Comparison of ENCODE assay signal across 23 cellular contexts in genomic region chr4:177579649-177580048, GRCh38.
DNase-seq lines count a peak whose midpoint lies in the region; ATAC-seq, FAIRE-seq and TF ChIP-seq lines count a peak whose summit lies in the region.
"Had no signal": no experiment of that assay in that cellular context is flagged by ENCODE, and none has a peak within 500 bp of the region (broad histone marks: within the 10 kb centered on the region; RNA-seq: fewer than 3 reads in every experiment).

No MANE protein-coding gene starts in this region.

- WGBS in endodermal cell (ENCODE audit: insufficient coverage in 1 of 2, insufficient read length in 1 of 2), 2 experiments = 78% methylated on average over 1 of the region's 1 CpG; no CpG with 5 or more reads in 1 of the 2 experiments
- WGBS in pancreas, 2 donors = 33 to 46% methylated on average over 1 of the region's 1 CpG

- BruUV-seq in OCI-LY7 (replicated peaks; lab: Mats Ljungman, UMichigan) = no TSS peak

- H3K27me3 Mint-ChIP-seq in endodermal cell (ENCODE audit: insufficient read depth) (no peaks in the 10 kb centered on the region), T-cell (no peaks in the 10 kb centered on the region)
- H3K27me3 Mint-ChIP-seq: activated CD4-positive, alpha-beta T cell treated with anti-CD3 and anti-CD28 coated beads, Interleukin-2, amount 10 ng/mL, durations not matched to agents 7 days and 5 days; activated naive CD4-positive, alpha-beta T cell treated with anti-CD3 and anti-CD28 coated beads, Interleukin-2, amount 10 ng/mL, durations not matched to agents 7 days and 5 days had no signal

- H3K4me1 ChIP-seq in OCI-LY7 (ENCODE audit: insufficient read depth, low read length, poor library complexity, severe bottlenecking) (no peaks in the 10 kb centered on the region), endodermal cell (ENCODE audit: control insufficient read depth, insufficient read depth, low read length) (no peaks in the 10 kb centered on the region), pancreas (peaks cover 0 to 5% (median 0%) of the 10 kb centered on the region in 3 donors)
- H3K4me1 ChIP-seq: gastroesophageal sphincter, upper lobe of left lung had no signal

- H3K9me3 Mint-ChIP-seq in endodermal cell = no peaks in the 10 kb centered on the region
- no peaks in the 10 kb centered on the region for H3K9me3 Mint-ChIP-seq in T-cell
- H3K9me3 Mint-ChIP-seq: activated CD4-positive, alpha-beta T cell treated with anti-CD3 and anti-CD28 coated beads, Interleukin-2, amount 10 ng/mL, durations not matched to agents 7 days and 5 days; activated naive CD4-positive, alpha-beta T cell treated with anti-CD3 and anti-CD28 coated beads, Interleukin-2, amount 10 ng/mL, durations not matched to agents 7 days and 5 days; CD4-positive, alpha-beta memory T cell; mesothelial cell of epicardium; stimulated activated effector memory CD8-positive, alpha-beta T cell treated with anti-CD3 and anti-CD28 coated beads, Interleukin-12 subunit alpha, Interleukin-12 subunit beta, amount 100 ng/mL, for 72 hours had no signal

- CTCF ChIA-PET in OCI-LY7 (lab: Charles Lee; ENCODE audit: unreplicated experiment) = no interaction called here
- CTCF ChIA-PET in T-cell (lab: Charles Lee) = no interaction called here

- no peaks in the 10 kb centered on the region for H3K9me3 ChIP-seq in OCI-LY7 (ENCODE audit: low read length)
- H3K9me3 ChIP-seq in endodermal cell (ENCODE audit: control insufficient read depth, low read length) = no peaks in the 10 kb centered on the region
- H3K9me3 ChIP-seq in pancreas = no peaks in the 10 kb centered on the region
- H3K9me3 ChIP-seq: gastroesophageal sphincter, neutrophil, upper lobe of left lung had no signal

- DNase-seq in DMS53 (lab: John Stamatoyannopoulos, UW) (peak; percentile 9), DMS53 treated with DMSO at 0.1 percent for 48 hours (lab: John Stamatoyannopoulos, UW; ENCODE audit: unreplicated experiment) (no peak), OCI-LY7 (ENCODE audit: low spot score) (no peak), endodermal cell (no peak), pancreas (no peak), AML-193 (lab: John Stamatoyannopoulos, UW) (no peak), DMS 273 treated with DMSO at 0.1 percent for 48 hours (lab: John Stamatoyannopoulos, UW) (no peak), T-cell (no peak)
- DNase-seq: 8988T; activated CD4-positive, alpha-beta T cell treated with anti-CD3 and anti-CD28 coated beads, Interleukin-2, amount 10 ng/mL, durations not matched to agents 7 days and 5 days; activated naive CD4-positive, alpha-beta T cell treated with anti-CD3 and anti-CD28 coated beads, Interleukin-2, amount 10 ng/mL, durations not matched to agents 7 days and 5 days; brain microvascular endothelial cell; CD4-positive, alpha-beta memory T cell; effector CD8-positive, alpha-beta T cell; KG1; NCI-H1436 treated with DMSO at 0.1 percent for 48 hours; SIG-M5; T1000; upper lobe of left lung had no signal

- H3K36me3 ChIP-seq in OCI-LY7 (ENCODE audit: insufficient read depth, low read length) (no peaks in the 10 kb centered on the region), endodermal cell (ENCODE audit: control insufficient read depth, insufficient read depth, low read length) (no peaks in the 10 kb centered on the region), pancreas (no peaks in the 10 kb centered on the region)
- H3K36me3 ChIP-seq: brain microvascular endothelial cell, gastroesophageal sphincter, neutrophil, upper lobe of left lung had no signal

- H3K79me2 ChIP-seq in OCI-LY7 (ENCODE audit: insufficient read depth, low read depth, low read length) = no peaks in the 10 kb centered on the region

- intact Hi-C loops in OCI-LY7 (cut with micrococcal nuclease; ENCODE audit: unreplicated experiment) = no loop called here
- intact Hi-C loops in pancreas (cut with DNase I) = no loop called here

- peak; percentile 45 for FAIRE-seq in pancreas (lab: Jason Lieb, UNC)

- 0 out of 2 replicates have a peak, but pooled peaks have one; percentile 22 for TF ChIP-seq CTCF in OCI-LY7 (conservative IDR thresholded peaks at IDR 0.05; ENCODE audit: low read length)
- TF ChIP-seq CTCF in endodermal cell (conservative IDR thresholded peaks at IDR 0.05) = peak; percentile 28
- peak in 1 of 4 donors; percentile 21 for TF ChIP-seq CTCF in pancreas (IDR thresholded peaks at IDR 0.05)

- H3K27ac ChIP-seq in OCI-LY7 (ENCODE audit: low read depth, low read length, poor library complexity, severe bottlenecking) (no peak overlapping the region), endodermal cell (ENCODE audit: low read depth, low read length) (no peak overlapping the region), pancreas (no peak overlapping the region)
- H3K27ac ChIP-seq: brain microvascular endothelial cell, gastroesophageal sphincter, neutrophil, upper lobe of left lung had no signal

- POLR2A ChIA-PET in OCI-LY7 (lab: Charles Lee) (interaction anchor here (1.5 kb wide), 1 partner anchor 11 kb away, joined by 4 read pairs; no protein-coding TSS in a partner anchor), T-cell (lab: Charles Lee) (interaction anchor here in 1 of 2 donors (0.6 kb wide), 1 partner anchor 26 kb away, joined by 3 read pairs; no protein-coding TSS in a partner anchor)

- H2AFZ ChIP-seq in OCI-LY7 (ENCODE audit: low read length) = no peak overlapping the region

- ATAC-seq in pancreas (no peak), T-cell (replicated peaks in 1 of 4) (no peak)
- ATAC-seq: gastroesophageal sphincter; stimulated activated effector memory CD8-positive, alpha-beta T cell treated with anti-CD3 and anti-CD28 coated beads, Interleukin-12 subunit alpha, Interleukin-12 subunit beta, amount 100 ng/mL, for 72 hours had no signal

- H3K4me1 Mint-ChIP-seq in endodermal cell = peaks cover 5% of the 10 kb centered on the region
- H3K4me1 Mint-ChIP-seq in T-cell = no peaks in the 10 kb centered on the region
- H3K4me1 Mint-ChIP-seq: activated CD4-positive, alpha-beta T cell treated with anti-CD3 and anti-CD28 coated beads, Interleukin-2, amount 10 ng/mL, durations not matched to agents 7 days and 5 days; activated naive CD4-positive, alpha-beta T cell treated with anti-CD3 and anti-CD28 coated beads, Interleukin-2, amount 10 ng/mL, durations not matched to agents 7 days and 5 days; CD4-positive, alpha-beta memory T cell; stimulated activated effector memory CD8-positive, alpha-beta T cell treated with anti-CD3 and anti-CD28 coated beads, Interleukin-12 subunit alpha, Interleukin-12 subunit beta, amount 100 ng/mL, for 72 hours had no signal

- H3K4me3 ChIP-seq in OCI-LY7 (ENCODE audit: low read depth, low read length, poor library complexity, severe bottlenecking) (no peak overlapping the region), endodermal cell (ENCODE audit: low read length) (no peak overlapping the region), pancreas (no peak overlapping the region)
- H3K4me3 ChIP-seq: gastroesophageal sphincter, upper lobe of left lung had no signal

- no peak overlapping the region for H3K4me3 Mint-ChIP-seq in endodermal cell
- H3K4me3 Mint-ChIP-seq in T-cell = no peak overlapping the region
- H3K4me3 Mint-ChIP-seq: activated CD4-positive, alpha-beta T cell treated with anti-CD3 and anti-CD28 coated beads, Interleukin-2, amount 10 ng/mL, durations not matched to agents 7 days and 5 days; activated naive CD4-positive, alpha-beta T cell treated with anti-CD3 and anti-CD28 coated beads, Interleukin-2, amount 10 ng/mL, durations not matched to agents 7 days and 5 days; CD4-positive, alpha-beta memory T cell; mesothelial cell of epicardium; stimulated activated effector memory CD8-positive, alpha-beta T cell treated with anti-CD3 and anti-CD28 coated beads, Interleukin-12 subunit alpha, Interleukin-12 subunit beta, amount 100 ng/mL, for 72 hours had no signal

- no peak overlapping the region for H3K4me2 ChIP-seq in OCI-LY7 (ENCODE audit: low read length)

- no peaks in the 10 kb centered on the region for H3K9me2 ChIP-seq in OCI-LY7 (ENCODE audit: insufficient read depth, low read length)

- H3K27me3 ChIP-seq in endodermal cell (ENCODE audit: control insufficient read depth, insufficient read depth, low read length, poor library complexity, severe bottlenecking) (no peaks in the 10 kb centered on the region), pancreas (no peaks in the 10 kb centered on the region)
- H3K27me3 ChIP-seq: brain microvascular endothelial cell, gastroesophageal sphincter, neutrophil, upper lobe of left lung had no signal

- no peak overlapping the region for H3K9ac ChIP-seq in endodermal cell (ENCODE audit: extremely low read depth, low read length, poor library complexity, severe bottlenecking)

- no peaks in the 10 kb centered on the region for H3K36me3 Mint-ChIP-seq in endodermal cell (ENCODE audit: low read depth)
- H3K36me3 Mint-ChIP-seq in T-cell = no peaks in the 10 kb centered on the region
- H3K36me3 Mint-ChIP-seq: activated naive CD4-positive, alpha-beta T cell treated with anti-CD3 and anti-CD28 coated beads, Interleukin-2, amount 10 ng/mL, durations not matched to agents 7 days and 5 days; CD4-positive, alpha-beta memory T cell; mesothelial cell of epicardium; stimulated activated effector memory CD8-positive, alpha-beta T cell treated with anti-CD3 and anti-CD28 coated beads, Interleukin-12 subunit alpha, Interleukin-12 subunit beta, amount 100 ng/mL, for 72 hours had no signal

- H3K27ac Mint-ChIP-seq in endodermal cell (no peak overlapping the region), T-cell (no peak overlapping the region)
- H3K27ac Mint-ChIP-seq: activated CD4-positive, alpha-beta T cell treated with anti-CD3 and anti-CD28 coated beads, Interleukin-2, amount 10 ng/mL, durations not matched to agents 7 days and 5 days; activated naive CD4-positive, alpha-beta T cell treated with anti-CD3 and anti-CD28 coated beads, Interleukin-2, amount 10 ng/mL, durations not matched to agents 7 days and 5 days; CD4-positive, alpha-beta memory T cell; mesothelial cell of epicardium; stimulated activated effector memory CD8-positive, alpha-beta T cell treated with anti-CD3 and anti-CD28 coated beads, Interleukin-12 subunit alpha, Interleukin-12 subunit beta, amount 100 ng/mL, for 72 hours had no signal

- H4K20me1 ChIP-seq in OCI-LY7 (ENCODE audit: insufficient read depth, low read length) = no peaks in the 10 kb centered on the region
